Comparison of ENCODE assay signal across 10 cellular contexts in genomic region chr6:54737247-54737646, GRCh38.
DNase-seq lines count a peak whose midpoint lies in the region; ATAC-seq and TF ChIP-seq lines count a peak whose summit lies in the region.
"Had no signal": no experiment of that assay in that cellular context is flagged by ENCODE, and none has a peak within 500 bp of the region (broad histone marks: within the 10 kb centered on the region; RNA-seq: fewer than 3 reads in every experiment).

No MANE protein-coding gene starts in this region.

- H4K20me1 ChIP-seq in Karpas-422 (ENCODE audit: insufficient read depth, low read depth, low read length) = no peaks in the 10 kb centered on the region

- no peak overlapping the region for H3K4me2 ChIP-seq in Karpas-422 (ENCODE audit: low read depth, low read length, poor library complexity, severe bottlenecking)

- no peak overlapping the region for H3K9ac ChIP-seq in Karpas-422 (ENCODE audit: low read length)

- peak; percentile 73 for ATAC-seq in GM18867 (IDR thresholded peaks at IDR 0.05; ENCODE audit: unreplicated experiment)
- no peak for ATAC-seq in effector memory CD8-positive, alpha-beta T cell (replicated peaks)

- no peaks in the 10 kb centered on the region for H3K36me3 ChIP-seq in Karpas-422 (ENCODE audit: insufficient read depth, low read length)

- no peaks in the 10 kb centered on the region for H3K79me2 ChIP-seq in Karpas-422 (ENCODE audit: low read length)

- H2AFZ ChIP-seq in Karpas-422 (ENCODE audit: low read length) = no peak overlapping the region

- H3K9me3 Mint-ChIP-seq in effector memory CD8-positive, alpha-beta T cell = peaks cover 6 to 7% of the 10 kb centered on the region in 2 donors

- H3K27me3 Mint-ChIP-seq in effector memory CD8-positive, alpha-beta T cell = no peaks in the 10 kb centered on the region

- DNase-seq in Karpas-422 = peak; percentile 55
- DNase-seq in epithelial cell of proximal tubule (ENCODE audit: low read depth) = no peak
- DNase-seq in ecto neural progenitor cell (ENCODE audit: low spot score) = no peak
- no peak for DNase-seq in NCI-H2227 treated with DMSO at 0.1 percent for 48 hours (lab: John Stamatoyannopoulos, UW)
- no peak for DNase-seq in effector memory CD8-positive, alpha-beta T cell
- no peak for DNase-seq in LoVo (ENCODE audit: low spot score)
- DNase-seq: KG1 had no signal

- H3K27ac Mint-ChIP-seq in effector memory CD8-positive, alpha-beta T cell = no peak overlapping the region

- TF ChIP-seq CTCF in C4-2B (conservative IDR thresholded peaks at IDR 0.05) = peak; percentile 77
- peak; percentile 35 for TF ChIP-seq CTCF in epithelial cell of proximal tubule (conservative IDR thresholded peaks at IDR 0.05; ENCODE audit: low read depth, low read length)

- no peaks in the 10 kb centered on the region for H3K9me2 ChIP-seq in Karpas-422 (replicated peaks; ENCODE audit: insufficient read depth, low read length)

- H3K4me3 ChIP-seq in Karpas-422 (ENCODE audit: low read length) = no peak overlapping the region
- H3K4me3 ChIP-seq in epithelial cell of proximal tubule (ENCODE audit: low read depth, low read length) = no peak overlapping the region
- H3K4me3 ChIP-seq: skin epidermis had no signal

- peaks cover 2% of the 10 kb centered on the region for H3K36me3 Mint-ChIP-seq in effector memory CD8-positive, alpha-beta T cell (ENCODE audit: insufficient read depth)

- H3K27ac ChIP-seq in C4-2B (no peak overlapping the region), Karpas-422 (ENCODE audit: low read length) (no peak overlapping the region)
- H3K27ac ChIP-seq: skin epidermis had no signal

- no peaks in the 10 kb centered on the region; the same call in 1 of the 2 replicates for H3K9me3 ChIP-seq in Karpas-422 (ENCODE audit: low read length)

- no peaks in the 10 kb centered on the region for H3K27me3 ChIP-seq in Karpas-422 (ENCODE audit: low read length)

- H3K4me3 Mint-ChIP-seq in effector memory CD8-positive, alpha-beta T cell = no peak overlapping the region

- H3K4me1 ChIP-seq in Karpas-422 (ENCODE audit: low read length) = no peaks in the 10 kb centered on the region

- H3K4me1 Mint-ChIP-seq in effector memory CD8-positive, alpha-beta T cell (ENCODE audit: low read depth in 2 of 2) = no peaks in the 10 kb centered on the region
